1 cellular context compared by ENCODE assay signal in the genomic region with DNA sequence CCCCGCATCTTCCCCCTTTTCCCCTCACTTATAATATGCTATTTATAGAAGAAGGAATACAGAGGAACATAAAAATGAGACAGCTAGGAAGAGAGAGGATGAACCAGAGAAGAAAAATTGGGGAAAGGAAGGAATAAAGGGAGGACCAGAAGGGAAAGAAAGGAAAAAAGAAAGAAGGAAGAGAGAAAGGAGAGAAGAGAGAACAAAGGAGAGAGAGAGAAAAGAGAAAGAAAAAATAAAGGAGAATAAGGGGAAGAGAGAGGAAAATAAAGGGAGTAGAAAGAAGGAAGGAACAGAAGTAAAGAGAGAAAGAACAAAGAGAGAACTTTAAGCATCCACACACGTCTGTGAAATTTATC.
A peak's percentile ranks its signal among the peaks of the same experiment; 100 is the strongest.
TF ChIP-seq lines count a peak whose summit lies in the region.

No MANE protein-coding gene starts in this region.

TF ChIP-seq in K562, 482 proteins besides CTCF, POLR2A, EP300 and RAD21 (continues in another document):
- peak; percentile 93; the same call in 1 of the 2 replicates for TF ChIP-seq THRAP3 (IDR thresholded peaks at IDR 0.05; ENCODE audit: borderline replicate concordance)
- no peak for TF ChIP-seq ZNF263 (CRISPR knock-in tag; IDR thresholded peaks at IDR 0.05; ENCODE audit: borderline replicate concordance)
- no peak for TF ChIP-seq CCAR2 (IDR thresholded peaks at IDR 0.05; ENCODE audit: low read depth, low read length)
- TF ChIP-seq CCNT2 (IDR thresholded peaks at IDR 0.05; ENCODE audit: borderline replicate concordance, extremely low read depth, insufficient read length, low read depth, low read length), result no peak
- TF ChIP-seq ZNF512 (tag; IDR thresholded peaks at IDR 0.05), result peak; percentile 99
- TF ChIP-seq EP400 (IDR thresholded peaks at IDR 0.05), result peak; percentile 50; the same call in 1 of the 2 replicates
- no peak for TF ChIP-seq MTF1 (CRISPR knock-in tag; IDR thresholded peaks at IDR 0.05; ENCODE audit: borderline replicate concordance)
- TF ChIP-seq, protein P1, sequence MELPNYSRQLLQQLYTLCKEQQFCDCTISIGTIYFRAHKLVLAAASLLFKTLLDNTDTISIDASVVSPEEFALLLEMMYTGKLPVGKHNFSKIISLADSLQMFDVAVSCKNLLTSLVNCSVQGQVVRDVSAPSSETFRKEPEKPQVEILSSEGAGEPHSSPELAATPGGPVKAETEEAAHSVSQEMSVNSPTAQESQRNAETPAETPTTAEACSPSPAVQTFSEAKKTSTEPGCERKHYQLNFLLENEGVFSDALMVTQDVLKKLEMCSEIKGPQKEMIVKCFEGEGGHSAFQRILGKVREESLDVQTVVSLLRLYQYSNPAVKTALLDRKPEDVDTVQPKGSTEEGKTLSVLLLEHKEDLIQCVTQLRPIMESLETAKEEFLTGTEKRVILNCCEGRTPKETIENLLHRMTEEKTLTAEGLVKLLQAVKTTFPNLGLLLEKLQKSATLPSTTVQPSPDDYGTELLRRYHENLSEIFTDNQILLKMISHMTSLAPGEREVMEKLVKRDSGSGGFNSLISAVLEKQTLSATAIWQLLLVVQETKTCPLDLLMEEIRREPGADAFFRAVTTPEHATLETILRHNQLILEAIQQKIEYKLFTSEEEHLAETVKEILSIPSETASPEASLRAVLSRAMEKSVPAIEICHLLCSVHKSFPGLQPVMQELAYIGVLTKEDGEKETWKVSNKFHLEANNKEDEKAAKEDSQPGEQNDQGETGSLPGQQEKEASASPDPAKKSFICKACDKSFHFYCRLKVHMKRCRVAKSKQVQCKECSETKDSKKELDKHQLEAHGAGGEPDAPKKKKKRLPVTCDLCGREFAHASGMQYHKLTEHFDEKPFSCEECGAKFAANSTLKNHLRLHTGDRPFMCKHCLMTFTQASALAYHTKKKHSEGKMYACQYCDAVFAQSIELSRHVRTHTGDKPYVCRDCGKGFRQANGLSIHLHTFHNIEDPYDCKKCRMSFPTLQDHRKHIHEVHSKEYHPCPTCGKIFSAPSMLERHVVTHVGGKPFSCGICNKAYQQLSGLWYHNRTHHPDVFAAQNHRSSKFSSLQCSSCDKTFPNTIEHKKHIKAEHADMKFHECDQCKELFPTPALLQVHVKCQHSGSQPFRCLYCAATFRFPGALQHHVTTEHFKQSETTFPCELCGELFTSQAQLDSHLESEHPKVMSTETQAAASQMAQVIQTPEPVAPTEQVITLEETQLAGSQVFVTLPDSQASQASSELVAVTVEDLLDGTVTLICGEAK (IDR thresholded peaks at IDR 0.05), result peak; percentile 50; the same call in 1 of the 2 replicates
- TF ChIP-seq, protein P1 (CRISPR knock-in tag; IDR thresholded peaks at IDR 0.05), result no peak
- 0 out of 2 replicates have a peak, but pooled peaks have one; percentile 13 for TF ChIP-seq MTA1 (IDR thresholded peaks at IDR 0.05; ENCODE audit: borderline replicate concordance)
- no peak for TF ChIP-seq IRF9 (tag; IDR thresholded peaks at IDR 0.05)
- peak; percentile 49 for TF ChIP-seq U2AF1 (optimal IDR thresholded peaks at IDR 0.05; ENCODE audit: low read depth, low read length)
- peak; percentile 59 for TF ChIP-seq MYBL2 (IDR thresholded peaks at IDR 0.05; ENCODE audit: low read depth)
- TF ChIP-seq MYBL2 (CRISPR knock-in tag; IDR thresholded peaks at IDR 0.05; ENCODE audit: borderline replicate concordance), result no peak
- TF ChIP-seq NCOA2 (IDR thresholded peaks at IDR 0.05; ENCODE audit: partially characterized antibody in 2 of 2), result peak; percentile 38 to 67
- TF ChIP-seq TAF1 (IDR thresholded peaks at IDR 0.05; ENCODE audit: control insufficient read depth, extremely low read depth, insufficient read depth, low read length, severe bottlenecking), result no peak
- peak; percentile 56; the same call in 1 of the 2 replicates for TF ChIP-seq TOE1 (IDR thresholded peaks at IDR 0.05; ENCODE audit: borderline replicate concordance)
- TF ChIP-seq TOE1 (CRISPR knock-in tag; IDR thresholded peaks at IDR 0.05; ENCODE audit: borderline replicate concordance, low read depth), result no peak
- TF ChIP-seq TRIM25 (IDR thresholded peaks at IDR 0.05; ENCODE audit: borderline replicate concordance), result peak; percentile 79; the same call in 1 of the 2 replicates
- TF ChIP-seq, protein P2, sequence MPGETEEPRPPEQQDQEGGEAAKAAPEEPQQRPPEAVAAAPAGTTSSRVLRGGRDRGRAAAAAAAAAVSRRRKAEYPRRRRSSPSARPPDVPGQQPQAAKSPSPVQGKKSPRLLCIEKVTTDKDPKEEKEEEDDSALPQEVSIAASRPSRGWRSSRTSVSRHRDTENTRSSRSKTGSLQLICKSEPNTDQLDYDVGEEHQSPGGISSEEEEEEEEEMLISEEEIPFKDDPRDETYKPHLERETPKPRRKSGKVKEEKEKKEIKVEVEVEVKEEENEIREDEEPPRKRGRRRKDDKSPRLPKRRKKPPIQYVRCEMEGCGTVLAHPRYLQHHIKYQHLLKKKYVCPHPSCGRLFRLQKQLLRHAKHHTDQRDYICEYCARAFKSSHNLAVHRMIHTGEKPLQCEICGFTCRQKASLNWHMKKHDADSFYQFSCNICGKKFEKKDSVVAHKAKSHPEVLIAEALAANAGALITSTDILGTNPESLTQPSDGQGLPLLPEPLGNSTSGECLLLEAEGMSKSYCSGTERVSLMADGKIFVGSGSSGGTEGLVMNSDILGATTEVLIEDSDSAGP (CRISPR knock-in tag; IDR thresholded peaks at IDR 0.05), result no peak
- TF ChIP-seq, protein P3, sequence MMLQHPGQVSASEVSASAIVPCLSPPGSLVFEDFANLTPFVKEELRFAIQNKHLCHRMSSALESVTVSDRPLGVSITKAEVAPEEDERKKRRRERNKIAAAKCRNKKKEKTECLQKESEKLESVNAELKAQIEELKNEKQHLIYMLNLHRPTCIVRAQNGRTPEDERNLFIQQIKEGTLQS (IDR thresholded peaks at IDR 0.05), result no peak
- TF ChIP-seq, protein P3 (CRISPR knock-in tag; conservative IDR thresholded peaks at IDR 0.05), result no peak
- 0 out of 2 replicates have a peak, but pooled peaks have one; percentile 47 for TF ChIP-seq ZZZ3 (IDR thresholded peaks at IDR 0.05)
- peak; percentile 45; the same call in 1 of the 2 replicates for TF ChIP-seq NCOR1 (IDR thresholded peaks at IDR 0.05)
- no peak for TF ChIP-seq CUX1 (CRISPR knock-in tag; IDR thresholded peaks at IDR 0.05)
- no peak for TF ChIP-seq RB1 (IDR thresholded peaks at IDR 0.05; ENCODE audit: low read depth)
